ENCODE assay signal across 18 cellular contexts in genomic region chr9:111953444-111953843, GRCh38. TPM values are rescaled to one million over a fixed set of nuclear protein-coding genes. Genes with fewer than 3 reads are reported as not detected.
DNase-seq lines count a peak whose midpoint lies in the region; ATAC-seq, FAIRE-seq and TF ChIP-seq lines count a peak whose summit lies in the region.
"Had no signal": no experiment of that assay in that cellular context is flagged by ENCODE, and none has a peak within 500 bp of the region (broad histone marks: within the 10 kb centered on the region; RNA-seq: fewer than 3 reads in every experiment).

No MANE protein-coding gene starts in this region.

- H2AFZ ChIP-seq in K562 (ENCODE audit: low read depth, low read length) = no peak overlapping the region

- H3K27ac Mint-ChIP-seq in mesothelial cell of epicardium = no peak overlapping the region
- H3K27ac Mint-ChIP-seq: HFFc6 had no signal

- no peaks in the 10 kb centered on the region for H3K9me1 ChIP-seq in K562 (ENCODE audit: control insufficient read depth, insufficient read depth, low read length)

- no TSS peak for BruUV-seq in K562 (replicated peaks; lab: Mats Ljungman, UMichigan)

- no peak for TF ChIP-seq RAD21 in K562 (CRISPR knock-in tag; conservative IDR thresholded peaks at IDR 0.05 in 1 of 2, IDR thresholded peaks at IDR 0.05 in 1 of 2)

- peaks cover 4% of the 10 kb centered on the region for H3K27me3 Mint-ChIP-seq in mesothelial cell of epicardium (ENCODE audit: low read depth)

- H3K9me3 Mint-ChIP-seq in mesothelial cell of epicardium = no peaks in the 10 kb centered on the region
- H3K9me3 Mint-ChIP-seq: HFFc6 had no signal

- TF ChIP-seq POLR2A in K562 (conservative IDR thresholded peaks at IDR 0.05) (no peak), body of pancreas (IDR thresholded peaks at IDR 0.05) (no peak), thyroid gland (IDR thresholded peaks at IDR 0.05) (no peak)

- ATAC-seq in K562 (no peak), body of pancreas (no peak)

- no peaks in the 10 kb centered on the region for H3K27me3 ChIP-seq in K562 (ENCODE audit: control insufficient read depth in 2 of 2, insufficient read depth in 2 of 2, low read length in 2 of 2)
- no peaks in the 10 kb centered on the region for H3K27me3 ChIP-seq in body of pancreas
- H3K27me3 ChIP-seq in thyroid gland = no peaks in the 10 kb centered on the region
- H3K27me3 ChIP-seq: BLaER1 had no signal

- H3K27ac ChIP-seq in K562 (ENCODE audit: extremely low read depth, low read depth, low read length) (no peak overlapping the region), body of pancreas (no peak overlapping the region), thyroid gland (no peak overlapping the region)
- H3K27ac ChIP-seq: BLaER1 had no signal

- no peak for FAIRE-seq in K562 (lab: Jason Lieb, UNC)
- FAIRE-seq: GM12891, H54 had no signal

- in situ Hi-C loops in K562 (cut with MboI) (no loop called here), KBM-7 (cut with MboI; ENCODE audit: low pct_unique_long_range_greater_than_20kb, low sequenced_read_pairs) (no loop called here)

- intact Hi-C loops in K562 (cut with micrococcal nuclease) (no loop called here), body of pancreas (cut with DNase I) (no loop called here), thyroid gland (cut with DNase I) (no loop called here)

- TF ChIP-seq EP300 in K562 (IDR thresholded peaks at IDR 0.05; ENCODE audit: low read length) = no peak

- H3K4me1 ChIP-seq in K562 (replicated peaks in 1 of 2; ENCODE audit: control insufficient read depth in 2 of 2, insufficient read depth in 2 of 2, low read length in 2 of 2) = no peaks in the 10 kb centered on the region
- H3K4me1 ChIP-seq in body of pancreas = peaks cover 9% of the 10 kb centered on the region
- no peaks in the 10 kb centered on the region for H3K4me1 ChIP-seq in thyroid gland

- H4K20me1 ChIP-seq in K562 (replicated peaks; ENCODE audit: control insufficient read depth, insufficient read depth, low read length) = no peaks in the 10 kb centered on the region
- H4K20me1 ChIP-seq: BLaER1 had no signal

- TF ChIP-seq CTCF in K562 (IDR thresholded peaks at IDR 0.05 in 2 of 3, conservative IDR thresholded peaks at IDR 0.05 in 1 of 3; ENCODE audit: insufficient read depth in 2 of 3, low read depth in 1 of 3, low read length in 3 of 3) (no peak), mesothelial cell of epicardium (IDR thresholded peaks at IDR 0.05; ENCODE audit: unreplicated experiment) (no peak), body of pancreas (IDR thresholded peaks at IDR 0.05) (no peak), thyroid gland (IDR thresholded peaks at IDR 0.05) (no peak)

- no peak overlapping the region for H3K4me3 ChIP-seq in K562
- H3K4me3 ChIP-seq in body of pancreas = no peak overlapping the region
- H3K4me3 ChIP-seq in thyroid gland (replicated peaks in 1 of 3) = no peak overlapping the region
- H3K4me3 ChIP-seq: BLaER1 had no signal

- H3K36me3 Mint-ChIP-seq in mesothelial cell of epicardium = no peaks in the 10 kb centered on the region

- peak; percentile 25 for DNase-seq in SIG-M5 treated with dmso at 0.1 percent for 504 hours (lab: John Stamatoyannopoulos, UW; ENCODE audit: unreplicated experiment)
- no peak for DNase-seq in SIG-M5 (lab: John Stamatoyannopoulos, UW)
- DNase-seq in K562 (ENCODE audit: extremely low read depth in 1 of 4, low spot score in 3 of 4) = no peak
- peak; percentile 40 for DNase-seq in medulla oblongata (ENCODE audit: extremely low spot score)
- no peak for DNase-seq in KBM-7
- no peak for DNase-seq in mesothelial cell of epicardium (ENCODE audit: low spot score in 2 of 2, unreplicated experiment in 2 of 2)
- no peak for DNase-seq in body of pancreas
- DNase-seq in thyroid gland = no peak
- DNase-seq: DMS 273 treated with DMSO at 0.1 percent for 48 hours, GDM1, HFFc6, NCI-H1092, NCI-H146, NCI-H510A treated with DMSO at 0.1 percent for 48 hours, SHP77 had no signal

- no peak overlapping the region for H3K4me2 ChIP-seq in K562 (ENCODE audit: insufficient read depth, low read length)
- H3K4me2 ChIP-seq: BLaER1 had no signal

- CTCF ChIA-PET in K562 (lab: Yijun Ruan, JAX; ENCODE audit: low intra/inter-chr PET ratio) = no interaction called here

- H3K9me3 ChIP-seq in K562 (replicated peaks; ENCODE audit: control insufficient read depth, insufficient read depth, low read depth, low read length) (no peaks in the 10 kb centered on the region), body of pancreas (no peaks in the 10 kb centered on the region), thyroid gland (no peaks in the 10 kb centered on the region)
- H3K9me3 ChIP-seq: BLaER1 had no signal

- no peak overlapping the region for H3K9ac ChIP-seq in K562 (ENCODE audit: insufficient read depth in 1 of 2, low read depth in 2 of 2, low read length in 2 of 2)
- H3K9ac ChIP-seq: BLaER1 had no signal

- H3K4me3 Mint-ChIP-seq in mesothelial cell of epicardium = no peak overlapping the region
- H3K4me3 Mint-ChIP-seq: HFFc6 had no signal

- H3K4me1 Mint-ChIP-seq in mesothelial cell of epicardium = peaks cover 12% of the 10 kb centered on the region

- no peaks in the 10 kb centered on the region for H3K79me2 ChIP-seq in K562 (ENCODE audit: control insufficient read depth, insufficient read depth, low read length)

- no peaks in the 10 kb centered on the region for H3K36me3 ChIP-seq in K562 (ENCODE audit: control insufficient read depth, insufficient read depth, low read length)
- H3K36me3 ChIP-seq in body of pancreas (replicated peaks in 1 of 2; ENCODE audit: insufficient read depth in 1 of 2, low read depth in 2 of 2) = no peaks in the 10 kb centered on the region
- H3K36me3 ChIP-seq in thyroid gland = no peaks in the 10 kb centered on the region
- H3K36me3 ChIP-seq: BLaER1 had no signal

- POLR2A ChIA-PET in K562 (lab: Yijun Ruan, JAX) = interaction anchor here (1.7 kb wide), 1 partner anchor 8 kb away, joined by 7 read pairs; no protein-coding TSS in a partner anchor

- WGBS in K562 (ENCODE audit: insufficient coverage, low coverage, missing lambda C conversion rate) = 33% methylated on average over 3 of the region's 3 CpGs
- WGBS in body of pancreas, 2 donors = 77 to 83% methylated on average over 3 of the region's 3 CpGs
- WGBS in thyroid gland, 2 donors = 84 to 90% methylated on average over 3 of the region's 3 CpGs

TF ChIP-seq in K562, 482 proteins besides CTCF, POLR2A, EP300 and RAD21:
- TF ChIP-seq SP2 (IDR thresholded peaks at IDR 0.05; ENCODE audit: extremely low read depth, low read depth, low read length, poor library complexity, severe bottlenecking) (no peak), CEBPB (tag; IDR thresholded peaks at IDR 0.05) (peak; percentile 65), HLTF (IDR thresholded peaks at IDR 0.05) (no peak)

RNA-seq across cellular contexts. Expression of gene UGCG, which starts 56.8 kb away (rescaled TPM):
- 44.9 and 109 TPM in 2 replicates for total RNA-seq in K562 (2011; cell fraction: chromatin; rRNA removed; ENCODE audit: low replicate concordance)
- 33.4 and 39.1 TPM in 2 replicates for total RNA-seq in K562 (2011; cell fraction: nucleolus; rRNA removed)
- 72.1 and 87.3 TPM in 2 replicates for total RNA-seq in K562 (2011; cell fraction: nucleoplasm; rRNA removed)
- 21.6 and 22.2 TPM in 2 replicates for total RNA-seq in K562 (2014; rRNA removed)
- 37.9 and 44.3 TPM in 2 replicates for total RNA-seq in K562 (2014; rRNA removed; fragmentation: Illumina TruSeq; extraction: Trizol)
- total RNA-seq in K562 (2015; rRNA removed; fragmentation: Illumina TruSeq; extraction: Trizol) = 26.2 and 26.6 TPM in 2 replicates
- 29.5 and 30.2 TPM in 2 replicates for total RNA-seq in K562 (2021)
- polyA plus RNA-seq in K562 (2011; rRNA removed) = 31.3 and 40.3 TPM in 2 replicates
- 8.2 and 17.8 TPM in 2 replicates for polyA plus RNA-seq in K562 (2011; cell fraction: cytosol; rRNA removed)
- polyA plus RNA-seq in K562 (2011; cell fraction: nucleus; rRNA removed) = 15.1 and 24.8 TPM in 2 replicates
- polyA plus RNA-seq in K562 (2012) = 10.1 and 14.4 TPM in 2 replicates
- polyA plus RNA-seq in K562 (2014; fragmentation: Illumina TruSeq; extraction: Trizol) = 18.6 and 20.0 TPM in 2 replicates
- 10 to 100 TPM; 29.2 to 31.9 TPM for polyA plus RNA-seq in K562 (2014; fragmentation: Nextera tagmentation; extraction: Ambion mirVana)
- 20.8 and 24.3 TPM in 2 replicates for polyA plus RNA-seq in K562 (2014; rRNA removed)
- polyA minus RNA-seq in K562 (2011; rRNA and poly(A)+ RNA removed) = 55.0 and 55.6 TPM in 2 replicates
- polyA minus RNA-seq in K562 (2011; cell fraction: cytosol; rRNA and poly(A)+ RNA removed) = 35.7 and 38.8 TPM in 2 replicates
- polyA minus RNA-seq in K562 (2011; cell fraction: nucleus; rRNA and poly(A)+ RNA removed) = 20.1 and 44.8 TPM in 2 replicates
- 27.0 to 29.8 TPM (median 27.4 TPM) in 3 replicates for total RNA-seq in mesothelial cell of epicardium
- total RNA-seq in body of pancreas = 10 to 100 TPM; 17.1 to 26.2 TPM
- total RNA-seq in thyroid gland = 10 to 100 TPM; 12.5 to 30.4 (median 21.2) TPM

Comparison
In these comparisons a context has a peak if more than half of its experiments do, and no peak if none do; other contexts are left out.
1. DNase-seq: peak in SIG-M5 treated with dmso at 0.1 percent for 504 hours (single experiment) and medulla oblongata (single experiment); none in SIG-M5 (single experiment), K562 (0 of 4), KBM-7 (single experiment), mesothelial cell of epicardium (0 of 2), body of pancreas (0 of 4) and thyroid gland (0 of 2).